8 cellular contexts compared by ENCODE assay signal in genomic region chr9:37187269-37187668, GRCh38.
DNase-seq lines count a peak whose midpoint lies in the region; ATAC-seq and TF ChIP-seq lines count a peak whose summit lies in the region.

No MANE protein-coding gene starts in this region.

- H3K36me3 Mint-ChIP-seq in activated naive CD4-positive, alpha-beta T cell treated with anti-CD3 and anti-CD28 coated beads, Interleukin-2, amount 50 U/mL, for 72 hours = peaks cover 9 to 49% of the 10 kb centered on the region in 2 donors

- DNase-seq in activated naive CD4-positive, alpha-beta T cell treated with anti-CD3 and anti-CD28 coated beads, Interleukin-2, amount 50 U/mL, for 72 hours (ENCODE audit: low spot score in 2 of 2) = no peak
- DNase-seq in GF-D8 (lab: John Stamatoyannopoulos, UW) = no peak
- DNase-seq in NCI-H774 (lab: John Stamatoyannopoulos, UW) = no peak

- peaks cover 0 to 5% of the 10 kb centered on the region in 2 donors for H3K9me3 Mint-ChIP-seq in activated naive CD4-positive, alpha-beta T cell treated with anti-CD3 and anti-CD28 coated beads, Interleukin-2, amount 50 U/mL, for 72 hours

- H3K4me3 ChIP-seq in GM08714 (ENCODE audit: low read length) = peak overlapping the region; percentile 85; the same call in 1 of the 2 replicates

- ATAC-seq in GM19468 (IDR thresholded peaks at IDR 0.05; ENCODE audit: extremely low read depth, unreplicated experiment) (peak; percentile 20), HG03439 (IDR thresholded peaks at IDR 0.05; ENCODE audit: unreplicated experiment) (peak; percentile 54), SK-N-SH treated with all-trans-retinoic acid at 6 μM for 48 hours (no peak), HG02840 (IDR thresholded peaks at IDR 0.05; ENCODE audit: low FRiP score, unreplicated experiment) (no peak)
- peak; percentile 47 to 64 for ATAC-seq in activated naive CD4-positive, alpha-beta T cell treated with anti-CD3 and anti-CD28 coated beads, Interleukin-2, amount 50 U/mL, for 72 hours

- H3K27ac Mint-ChIP-seq in activated naive CD4-positive, alpha-beta T cell treated with anti-CD3 and anti-CD28 coated beads, Interleukin-2, amount 50 U/mL, for 72 hours = peak overlapping the region; percentile 82 to 98

TF ChIP-seq in SK-N-SH treated with all-trans-retinoic acid at 6 μM for 48 hours, 23 proteins besides CTCF, POLR2A, EP300 and RAD21:
- no peak for TF ChIP-seq TOX (CRISPR knock-in tag; IDR thresholded peaks at IDR 0.05; ENCODE audit: borderline replicate concordance)
- TF ChIP-seq ZFP3 (CRISPR knock-in tag; IDR thresholded peaks at IDR 0.05) = no peak
- TF ChIP-seq PATZ1 (CRISPR knock-in tag; IDR thresholded peaks at IDR 0.05; ENCODE audit: borderline replicate concordance) = no peak
- TF ChIP-seq TSHZ2 (CRISPR knock-in tag; IDR thresholded peaks at IDR 0.05) = no peak
- TF ChIP-seq PPARA (CRISPR knock-in tag; IDR thresholded peaks at IDR 0.05; ENCODE audit: borderline replicate concordance) = no peak
- no peak for TF ChIP-seq OSR1 (CRISPR knock-in tag; IDR thresholded peaks at IDR 0.05)
- TF ChIP-seq ZC3H10 (CRISPR knock-in tag; IDR thresholded peaks at IDR 0.05) = no peak
- no peak for TF ChIP-seq RARB (CRISPR knock-in tag; IDR thresholded peaks at IDR 0.05)
- TF ChIP-seq ZNF8 (CRISPR knock-in tag; IDR thresholded peaks at IDR 0.05) = no peak
- TF ChIP-seq BACH2 (CRISPR knock-in tag; IDR thresholded peaks at IDR 0.05; ENCODE audit: borderline replicate concordance) = no peak
- no peak for TF ChIP-seq TCF4 (CRISPR knock-in tag; IDR thresholded peaks at IDR 0.05; ENCODE audit: borderline replicate concordance)
- no peak for TF ChIP-seq CSRNP3 (CRISPR knock-in tag; IDR thresholded peaks at IDR 0.05)
- no peak for TF ChIP-seq ZFP30 (CRISPR knock-in tag; IDR thresholded peaks at IDR 0.05)
- TF ChIP-seq ZNF565 (CRISPR knock-in tag; conservative IDR thresholded peaks at IDR 0.05; ENCODE audit: low read depth) = no peak
- TF ChIP-seq CSDC2 (CRISPR knock-in tag; IDR thresholded peaks at IDR 0.05) = no peak
- TF ChIP-seq SNAI2 (CRISPR knock-in tag; IDR thresholded peaks at IDR 0.05) = no peak
- no peak for TF ChIP-seq GLIS3 (CRISPR knock-in tag; IDR thresholded peaks at IDR 0.05)
- no peak for TF ChIP-seq ZNF70 (CRISPR knock-in tag; IDR thresholded peaks at IDR 0.05)
- no peak for TF ChIP-seq ISL1 (CRISPR knock-in tag; IDR thresholded peaks at IDR 0.05)

Comparison
In these comparisons a context has a peak if more than half of its experiments do, and no peak if none do; other contexts are left out.
1. ATAC-seq: peak in GM19468 (single experiment), HG03439 (single experiment) and activated naive CD4-positive, alpha-beta T cell treated with anti-CD3 and anti-CD28 coated beads, Interleukin-2, amount 50 U/mL, for 72 hours (2 of 2); none in SK-N-SH treated with all-trans-retinoic acid at 6 μM for 48 hours (single experiment) and HG02840 (single experiment).